8 cellular contexts compared by ENCODE assay signal in the genomic region with DNA sequence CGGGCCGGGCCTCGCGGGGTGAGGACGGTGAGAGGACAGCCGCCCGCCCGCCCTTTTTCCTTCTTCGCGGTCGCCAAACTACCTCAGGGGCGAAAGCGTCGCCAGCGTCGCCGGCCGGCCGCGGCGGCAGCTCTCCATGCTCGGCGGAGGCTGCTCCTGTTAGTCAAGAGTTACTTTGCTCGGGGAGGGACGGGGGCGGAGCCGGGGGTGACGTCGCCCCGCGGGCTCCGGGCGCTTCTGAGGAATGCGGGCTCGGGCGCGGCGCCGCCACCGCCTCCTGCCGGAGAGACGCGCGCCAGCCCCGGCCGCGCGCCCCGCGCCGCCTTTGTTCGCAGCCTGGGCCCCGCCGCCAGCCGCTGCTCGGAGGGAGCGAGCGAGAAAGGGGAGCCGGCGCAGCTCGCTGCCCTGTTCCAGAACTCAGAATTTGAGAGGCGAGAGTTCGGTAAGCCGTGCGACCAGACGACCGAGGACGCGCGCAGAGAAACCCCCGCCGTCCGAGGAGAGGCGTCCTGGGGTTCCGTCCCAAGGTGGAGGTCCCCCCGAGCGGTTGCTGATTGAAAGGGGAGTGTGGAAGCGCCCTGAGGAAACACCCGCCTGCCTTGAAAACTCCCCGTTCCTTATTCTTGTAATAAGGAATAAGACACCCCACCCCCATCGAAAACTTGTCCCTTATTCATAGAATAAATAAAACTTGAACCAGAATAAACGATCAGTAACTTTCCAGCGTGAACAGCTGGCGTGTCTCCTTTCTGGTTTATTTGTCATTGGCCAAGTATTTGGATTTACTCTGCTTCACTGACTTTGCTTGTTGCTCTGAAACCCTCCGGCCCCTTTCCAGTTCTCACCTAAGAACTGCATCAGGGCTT. TPM values are rescaled to one million over a fixed set of nuclear protein-coding genes. Genes with fewer than 3 reads are reported as not detected.
DNase-seq lines count a peak whose midpoint lies in the region; ATAC-seq, FAIRE-seq and TF ChIP-seq lines count a peak whose summit lies in the region.

A gene (minus strand): TSS at position 164 of the 866 bp plus-strand sequence. CDS start 241 bp downstream, outside the sequence.

- intact Hi-C loops in kidney (cut with DNase I) = no loop called here

- no peaks in the 10 kb centered on the region for H3K9me3 Mint-ChIP-seq in chondrocyte (ENCODE audit: low read depth)

- ATAC-seq in GM18499 (IDR thresholded peaks at IDR 0.05; ENCODE audit: insufficient read depth, unreplicated experiment) (peak; percentile 78), HG02759 (IDR thresholded peaks at IDR 0.05; ENCODE audit: unreplicated experiment) (peak; percentile 93)

- peak; percentile 77 for FAIRE-seq in kidney (lab: Jason Lieb, UNC)

- peak within 1 kb of the TSS; percentile 98 for H3K4me3 Mint-ChIP-seq in chondrocyte (ENCODE audit: unreplicated experiment)

- peak; percentile 80 for TF ChIP-seq CTCF in chondrocyte (IDR thresholded peaks at IDR 0.05)
- peak; percentile 62 for TF ChIP-seq CTCF in kidney (IDR thresholded peaks at IDR 0.05; ENCODE audit: borderline replicate concordance, extremely low read depth, insufficient read depth)

- H3K27ac ChIP-seq in kidney (ENCODE audit: low read depth in 2 of 2, low read length in 2 of 2) = peak within 1 kb of the TSS; percentile 98 to 99

- no peaks in the 10 kb centered on the region for H3K9me3 ChIP-seq in kidney (ENCODE audit: control insufficient read depth in 1 of 2, low read length in 2 of 2)

- H3K4me1 ChIP-seq in kidney (ENCODE audit: control insufficient read depth in 1 of 2, insufficient read depth in 1 of 2, low read depth in 1 of 2, low read length in 2 of 2) = peaks cover 0 to 23% of the 10 kb centered on the region in 2 donors

- peak within 1 kb of the TSS; percentile 95 to 99 for H3K9ac ChIP-seq in kidney (ENCODE audit: low read length in 2 of 2)

- H3K27ac Mint-ChIP-seq in chondrocyte (ENCODE audit: unreplicated experiment) = peak within 1 kb of the TSS; percentile 98

- no peaks in the 10 kb centered on the region for H3K36me3 Mint-ChIP-seq in chondrocyte (ENCODE audit: low read depth)

- H3K36me3 ChIP-seq in kidney (ENCODE audit: control insufficient read depth in 1 of 2, insufficient read depth in 2 of 2, low read length in 2 of 2) = no peaks in the 10 kb centered on the region

- no peaks in the 10 kb centered on the region for H3K27me3 Mint-ChIP-seq in chondrocyte (ENCODE audit: low read depth)

- DNase-seq in NCI-H1694 (lab: John Stamatoyannopoulos, UW) (peak; percentile 61), chondrocyte (ENCODE audit: low spot score) (peak; percentile 99), kidney (peak; percentile 97), cerebellar nuclear complex (lab: John Stamatoyannopoulos, UW) (no peak)
- DNase-seq in activated CD4-positive, alpha-beta T cell treated with anti-CD3 and anti-CD28 coated beads for 24 hours (ENCODE audit: low read depth in 2 of 2) = peak; percentile 84 to 85
- DNase-seq in stimulated activated CD4-positive, alpha-beta T cell treated with anti-CD3 and anti-CD28 coated beads, Interleukin-15, amount 100 ng/mL, for 1 hour (ENCODE audit: low read depth in 1 of 2, low spot score in 1 of 2) = peak; percentile 66 to 87

- peak within 1 kb of the TSS; percentile 95 to 98 for H3K4me3 ChIP-seq in kidney (ENCODE audit: low read length in 2 of 2)

- peaks cover 39% of the 10 kb centered on the region for H3K4me1 Mint-ChIP-seq in chondrocyte (ENCODE audit: low read depth)

RNA-seq across cellular contexts. Expression of the gene that starts here (rescaled TPM):
- total RNA-seq in chondrocyte = 63.3 to 69.9 TPM (median 67.0 TPM) in 3 replicates
- 72.8 TPM for total RNA-seq in kidney
- 9.2 TPM for polyA plus RNA-seq in kidney (ENCODE audit: insufficient read depth, low read depth, low replicate concordance)

Comparison
In these comparisons a context has a peak if more than half of its experiments do, and no peak if none do; other contexts are left out.
1. DNase-seq: peak in NCI-H1694 (single experiment), activated CD4-positive, alpha-beta T cell treated with anti-CD3 and anti-CD28 coated beads for 24 hours (2 of 2), chondrocyte (single experiment), kidney (single experiment) and stimulated activated CD4-positive, alpha-beta T cell treated with anti-CD3 and anti-CD28 coated beads, Interleukin-15, amount 100 ng/mL, for 1 hour (2 of 2); none in cerebellar nuclear complex (0 of 2).